Comparison of ENCODE assay signal across 1 cellular context in the genomic region with DNA sequence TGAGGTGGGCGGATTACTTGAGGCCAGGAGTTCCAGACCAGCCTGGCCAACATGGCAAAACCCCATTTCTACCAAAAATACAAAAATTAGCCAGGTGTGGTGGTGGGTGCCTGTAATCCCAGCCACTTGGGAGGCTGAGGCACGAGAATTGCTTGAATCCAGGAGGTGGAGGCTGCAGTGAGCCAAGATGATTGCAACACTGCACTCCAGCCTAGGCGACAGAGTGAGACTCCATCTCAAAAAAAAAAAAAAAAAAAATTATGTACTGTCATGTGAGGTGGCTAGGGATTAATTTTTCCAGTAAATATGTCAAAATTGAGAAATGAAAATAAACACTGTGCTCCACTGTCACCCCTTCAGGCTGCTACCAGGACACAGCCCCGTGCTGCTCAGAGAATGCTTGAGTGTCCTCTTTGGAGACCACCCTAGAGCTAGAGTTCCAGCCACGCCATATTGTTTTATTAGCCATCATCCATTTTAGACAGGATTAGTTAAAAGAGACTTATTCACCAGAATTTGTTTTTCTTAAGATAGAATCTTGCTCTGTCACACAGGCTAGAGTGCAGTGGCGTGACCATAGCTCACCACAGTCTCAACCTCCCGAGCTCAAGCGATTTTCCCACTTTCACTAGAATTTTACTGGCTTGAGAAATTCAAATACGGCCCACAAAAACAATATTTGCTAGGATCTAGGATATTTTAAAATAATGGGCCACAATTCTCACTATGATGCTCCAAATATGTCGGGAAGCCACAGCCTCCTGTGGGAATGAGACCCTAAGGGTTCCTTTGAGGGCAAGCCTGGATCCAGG.
TF ChIP-seq lines count a peak whose summit lies in the region.

No MANE protein-coding gene starts in this region.

TF ChIP-seq in GM12878, 131 proteins besides CTCF, POLR2A, EP300 and RAD21:
- TF ChIP-seq MXI1 (IDR thresholded peaks at IDR 0.05; ENCODE audit: low read depth, low read length) (0 out of 2 replicates have a peak, but pooled peaks have one; percentile 55), RCOR1 (conservative IDR thresholded peaks at IDR 0.05; ENCODE audit: low read depth, low read length) (0 out of 2 replicates have a peak, but pooled peaks have one; percentile 18), PRDM15 (CRISPR knock-in tag; IDR thresholded peaks at IDR 0.05) (no peak), IKZF2 (IDR thresholded peaks at IDR 0.05) (peak in 1 of 2 experiments; percentile 1; a peak in 2 of 4 replicates), TAF1 (IDR thresholded peaks at IDR 0.05; ENCODE audit: borderline replicate concordance, low read depth, low read length) (0 out of 2 replicates have a peak, but pooled peaks have one; percentile 16), SREBF2 (IDR thresholded peaks at IDR 0.05; ENCODE audit: low read length) (no peak), KDM1A (IDR thresholded peaks at IDR 0.05; ENCODE audit: borderline replicate concordance) (no peak), TBL1XR1 (IDR thresholded peaks at IDR 0.05; ENCODE audit: low read depth, low read length) (no peak), MTA3 (IDR thresholded peaks at IDR 0.05; ENCODE audit: borderline replicate concordance, low read length) (no peak), YY1 (IDR thresholded peaks at IDR 0.05; ENCODE audit: low read depth, low read length) (peak; percentile 89), PAX5 (IDR thresholded peaks at IDR 0.05; ENCODE audit: borderline replicate concordance, low read depth, low read length) (peak; percentile 63; the same call in 1 of the 2 replicates), RUNX3 (IDR thresholded peaks at IDR 0.05; ENCODE audit: low read length) (peak; percentile 37; the same call in 1 of the 2 replicates), ZZZ3 (IDR thresholded peaks at IDR 0.05; ENCODE audit: control insufficient read depth, insufficient read length, low read depth) (no peak), CREB1 (IDR thresholded peaks at IDR 0.05; ENCODE audit: low read depth) (0 out of 2 replicates have a peak, but pooled peaks have one; percentile 25), HDGF (IDR thresholded peaks at IDR 0.05) (peak; percentile 47; the same call in 1 of the 2 replicates), ETV6 (conservative IDR thresholded peaks at IDR 0.05 in 1 of 2, IDR thresholded peaks at IDR 0.05 in 1 of 2; ENCODE audit: borderline replicate concordance in 1 of 2, low read depth in 1 of 2) (no peak; a peak in 1 of 4 replicates), MYB (IDR thresholded peaks at IDR 0.05; ENCODE audit: borderline replicate concordance, low read depth, low read length) (no peak), RFX5 (IDR thresholded peaks at IDR 0.05; ENCODE audit: low read depth, low read length) (no peak), ZBTB33 (IDR thresholded peaks at IDR 0.05) (no peak), ZSCAN29 (IDR thresholded peaks at IDR 0.05) (no peak), MYC (IDR thresholded peaks at IDR 0.05; ENCODE audit: insufficient read depth, insufficient read length, insufficient replicate concordance, low read length, severe bottlenecking) (no peak), NFYA (IDR thresholded peaks at IDR 0.05; ENCODE audit: borderline replicate concordance, low read depth, low read length) (no peak), KLF5 (IDR thresholded peaks at IDR 0.05; ENCODE audit: partially characterized antibody) (no peak), SIX5 (IDR thresholded peaks at IDR 0.05; ENCODE audit: low read depth, low read length, severe bottlenecking) (no peak), POU2F2 (IDR thresholded peaks at IDR 0.05; ENCODE audit: borderline replicate concordance, low read depth, low read length) (0 out of 3 replicates have a peak, but pooled peaks have one; percentile 7), NFXL1 (IDR thresholded peaks at IDR 0.05; ENCODE audit: borderline replicate concordance) (no peak), CHD1 (IDR thresholded peaks at IDR 0.05; ENCODE audit: low read depth, low read length) (no peak), KAT2A (conservative IDR thresholded peaks at IDR 0.05; ENCODE audit: control insufficient read depth, low read depth, low read length) (no peak), RBBP5 (conservative IDR thresholded peaks at IDR 0.05) (no peak)
- TF ChIP-seq, protein P1, sequence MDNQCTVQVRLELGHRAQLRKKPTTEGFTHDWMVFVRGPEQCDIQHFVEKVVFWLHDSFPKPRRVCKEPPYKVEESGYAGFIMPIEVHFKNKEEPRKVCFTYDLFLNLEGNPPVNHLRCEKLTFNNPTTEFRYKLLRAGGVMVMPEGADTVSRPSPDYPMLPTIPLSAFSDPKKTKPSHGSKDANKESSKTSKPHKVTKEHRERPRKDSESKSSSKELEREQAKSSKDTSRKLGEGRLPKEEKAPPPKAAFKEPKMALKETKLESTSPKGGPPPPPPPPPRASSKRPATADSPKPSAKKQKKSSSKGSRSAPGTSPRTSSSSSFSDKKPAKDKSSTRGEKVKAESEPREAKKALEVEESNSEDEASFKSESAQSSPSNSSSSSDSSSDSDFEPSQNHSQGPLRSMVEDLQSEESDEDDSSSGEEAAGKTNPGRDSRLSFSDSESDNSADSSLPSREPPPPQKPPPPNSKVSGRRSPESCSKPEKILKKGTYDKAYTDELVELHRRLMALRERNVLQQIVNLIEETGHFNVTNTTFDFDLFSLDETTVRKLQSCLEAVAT (IDR thresholded peaks at IDR 0.05): peak; percentile 63
- TF ChIP-seq, protein P2, sequence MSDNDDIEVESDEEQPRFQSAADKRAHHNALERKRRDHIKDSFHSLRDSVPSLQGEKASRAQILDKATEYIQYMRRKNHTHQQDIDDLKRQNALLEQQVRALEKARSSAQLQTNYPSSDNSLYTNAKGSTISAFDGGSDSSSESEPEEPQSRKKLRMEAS (IDR thresholded peaks at IDR 0.05; ENCODE audit: low read depth, low read length): no peak
- TF ChIP-seq, protein P3, sequence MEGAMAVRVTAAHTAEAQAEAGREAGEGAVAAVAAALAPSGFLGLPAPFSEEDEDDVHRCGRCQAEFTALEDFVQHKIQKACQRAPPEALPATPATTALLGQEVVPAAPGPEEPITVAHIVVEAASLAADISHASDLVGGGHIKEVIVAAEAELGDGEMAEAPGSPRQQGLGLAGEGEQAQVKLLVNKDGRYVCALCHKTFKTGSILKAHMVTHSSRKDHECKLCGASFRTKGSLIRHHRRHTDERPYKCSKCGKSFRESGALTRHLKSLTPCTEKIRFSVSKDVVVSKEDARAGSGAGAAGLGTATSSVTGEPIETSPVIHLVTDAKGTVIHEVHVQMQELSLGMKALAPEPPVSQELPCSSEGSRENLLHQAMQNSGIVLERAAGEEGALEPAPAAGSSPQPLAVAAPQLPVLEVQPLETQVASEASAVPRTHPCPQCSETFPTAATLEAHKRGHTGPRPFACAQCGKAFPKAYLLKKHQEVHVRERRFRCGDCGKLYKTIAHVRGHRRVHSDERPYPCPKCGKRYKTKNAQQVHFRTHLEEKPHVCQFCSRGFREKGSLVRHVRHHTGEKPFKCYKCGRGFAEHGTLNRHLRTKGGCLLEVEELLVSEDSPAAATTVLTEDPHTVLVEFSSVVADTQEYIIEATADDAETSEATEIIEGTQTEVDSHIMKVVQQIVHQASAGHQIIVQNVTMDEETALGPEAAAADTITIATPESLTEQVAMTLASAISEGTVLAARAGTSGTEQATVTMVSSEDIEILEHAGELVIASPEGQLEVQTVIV (IDR thresholded peaks at IDR 0.05; ENCODE audit: borderline replicate concordance, partially characterized antibody): no peak
- TF ChIP-seq, protein P4, sequence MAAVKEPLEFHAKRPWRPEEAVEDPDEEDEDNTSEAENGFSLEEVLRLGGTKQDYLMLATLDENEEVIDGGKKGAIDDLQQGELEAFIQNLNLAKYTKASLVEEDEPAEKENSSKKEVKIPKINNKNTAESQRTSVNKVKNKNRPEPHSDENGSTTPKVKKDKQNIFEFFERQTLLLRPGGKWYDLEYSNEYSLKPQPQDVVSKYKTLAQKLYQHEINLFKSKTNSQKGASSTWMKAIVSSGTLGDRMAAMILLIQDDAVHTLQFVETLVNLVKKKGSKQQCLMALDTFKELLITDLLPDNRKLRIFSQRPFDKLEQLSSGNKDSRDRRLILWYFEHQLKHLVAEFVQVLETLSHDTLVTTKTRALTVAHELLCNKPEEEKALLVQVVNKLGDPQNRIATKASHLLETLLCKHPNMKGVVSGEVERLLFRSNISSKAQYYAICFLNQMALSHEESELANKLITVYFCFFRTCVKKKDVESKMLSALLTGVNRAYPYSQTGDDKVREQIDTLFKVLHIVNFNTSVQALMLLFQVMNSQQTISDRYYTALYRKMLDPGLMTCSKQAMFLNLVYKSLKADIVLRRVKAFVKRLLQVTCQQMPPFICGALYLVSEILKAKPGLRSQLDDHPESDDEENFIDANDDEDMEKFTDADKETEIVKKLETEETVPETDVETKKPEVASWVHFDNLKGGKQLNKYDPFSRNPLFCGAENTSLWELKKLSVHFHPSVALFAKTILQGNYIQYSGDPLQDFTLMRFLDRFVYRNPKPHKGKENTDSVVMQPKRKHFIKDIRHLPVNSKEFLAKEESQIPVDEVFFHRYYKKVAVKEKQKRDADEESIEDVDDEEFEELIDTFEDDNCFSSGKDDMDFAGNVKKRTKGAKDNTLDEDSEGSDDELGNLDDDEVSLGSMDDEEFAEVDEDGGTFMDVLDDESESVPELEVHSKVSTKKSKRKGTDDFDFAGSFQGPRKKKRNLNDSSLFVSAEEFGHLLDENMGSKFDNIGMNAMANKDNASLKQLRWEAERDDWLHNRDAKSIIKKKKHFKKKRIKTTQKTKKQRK (IDR thresholded peaks at IDR 0.05; ENCODE audit: low read depth, low read length): no peak
